In genomic region chr22:15651954-15652353, GRCh38 we compare ENCODE assay signal across 4 cellular contexts. TPM values are rescaled to one million over a fixed set of nuclear protein-coding genes. Genes with fewer than 3 reads are reported as not detected.
"Had no signal": no experiment of that assay in that cellular context is flagged by ENCODE, and none has a peak within 500 bp of the region (broad histone marks: within the 10 kb centered on the region; RNA-seq: fewer than 3 reads in every experiment).

No MANE protein-coding gene starts in this region.

RNA-seq across cellular contexts. Expression of gene POTEH, which starts 37.9 kb away (rescaled TPM):
- total RNA-seq: LHCN-M2, M059J, MCF 10A, NCI-H460 had no signal
